8 cellular contexts compared by ENCODE assay signal in genomic region chr7:44606341-44607140, GRCh38. TPM values are rescaled to one million over a fixed set of nuclear protein-coding genes. Genes with fewer than 3 reads are reported as not detected.
DNase-seq lines count a peak whose midpoint lies in the region; ATAC-seq and TF ChIP-seq lines count a peak whose summit lies in the region.

OGDH (plus strand) TSS chr7:44606627; CDS start chr7:44624344, 17,717 bp downstream.

- peak within 1 kb of the TSS; percentile 85 for H3K4me3 ChIP-seq in IMR-90 (ENCODE audit: insufficient read depth, low read depth, low read length)
- H3K4me3 ChIP-seq in mononuclear cell (ENCODE audit: low read length), result peak within 1 kb of the TSS; percentile 85

- H2AK9ac ChIP-seq in IMR-90 (replicated peaks; ENCODE audit: low read depth, low read length, poor library complexity), result peak within 1 kb of the TSS; percentile 94

- no TSS peak for BruUV-seq in IMR-90 (replicated peaks; lab: Mats Ljungman, UMichigan)

- TF ChIP-seq RAD21 in IMR-90 (IDR thresholded peaks at IDR 0.05; ENCODE audit: low read length), result no peak

- H3K79me1 ChIP-seq in IMR-90 (ENCODE audit: low read depth in 1 of 2, low read length in 2 of 2), result peaks cover 6 to 27% of the 10 kb centered on the region in 2 experiments; a peak in 3 of 4 replicates

- H2AFZ ChIP-seq in IMR-90 (replicated peaks; ENCODE audit: low read length, poor library complexity), result peak within 1 kb of the TSS; percentile 99

- H3K4ac ChIP-seq in IMR-90 (ENCODE audit: low read depth, low read length), result peak within 1 kb of the TSS; percentile 85

- peak within 1 kb of the TSS; percentile 74 for H4K5ac ChIP-seq in IMR-90 (ENCODE audit: low read depth, low read length)

- peak within 1 kb of the TSS; percentile 79 for H3K9ac ChIP-seq in IMR-90 (ENCODE audit: low read depth, low read length)

- no peak for TF ChIP-seq CTCF in IMR-90 (conservative IDR thresholded peaks at IDR 0.05; ENCODE audit: low read depth, low read length)

- CTCF ChIA-PET in IMR-90 (lab: Yijun Ruan, JAX), result no interaction called here

- peak within 1 kb of the TSS; percentile 78 for H4K91ac ChIP-seq in IMR-90 (ENCODE audit: insufficient read depth, low read depth, low read length)

- H3K9me1 ChIP-seq in IMR-90 (ENCODE audit: insufficient read depth, low read length), result no peaks in the 10 kb centered on the region; the same call in 1 of the 2 replicates

- no peak within 1 kb of the TSS for H2BK20ac ChIP-seq in IMR-90 (ENCODE audit: low read depth, low read length)

- H3K4me2 ChIP-seq in IMR-90 (ENCODE audit: low read depth, low read length), result peak within 1 kb of the TSS; percentile 83

- peak within 1 kb of the TSS; percentile 46 for H2BK120ac ChIP-seq in IMR-90 (ENCODE audit: low read depth, low read length)

- WGBS in IMR-90 (ENCODE audit: extremely low coverage in 2 of 2, insufficient read length in 1 of 2), 2 experiments, result 1% methylated on average over 31 of the region's 93 CpGs; no CpG with 5 or more reads in 1 of the 2 experiments

- H3K36me3 ChIP-seq in IMR-90 (ENCODE audit: control insufficient read depth, insufficient read depth, low read length), result no peaks in the 10 kb centered on the region

- ATAC-seq in GM21528 (IDR thresholded peaks at IDR 0.05; ENCODE audit: low FRiP score, unreplicated experiment), result peak; percentile 92
- peak; percentile 99 for ATAC-seq in IMR-90 (ENCODE audit: low read depth)

- H3K27me3 ChIP-seq in IMR-90 (ENCODE audit: control insufficient read depth, insufficient read depth, low read length) (no peaks in the 10 kb centered on the region), mononuclear cell (ENCODE audit: insufficient read depth, low read length) (no peaks in the 10 kb centered on the region)

- H3K4me1 ChIP-seq in IMR-90 (ENCODE audit: control insufficient read depth, insufficient read depth, low read length) (no peaks in the 10 kb centered on the region), mononuclear cell (ENCODE audit: insufficient read depth, low read length) (peaks cover 47% of the 10 kb centered on the region)

- H2BK15ac ChIP-seq in IMR-90 (ENCODE audit: low read depth, low read length), result no peak within 1 kb of the TSS

- POLR2A ChIA-PET in IMR-90 (lab: Charles Lee; ENCODE audit: unreplicated experiment), result interaction anchor here (1.9 kb wide), 1 partner anchor 143 kb away, joined by 6 read pairs; no protein-coding TSS in a partner anchor

- H4K20me1 ChIP-seq in IMR-90 (ENCODE audit: insufficient read depth, low read length), result 0 out of 2 replicates have a peak, but pooled peaks cover 4% of the 10 kb centered on the region

- peak within 1 kb of the TSS; percentile 93 for H2BK5ac ChIP-seq in IMR-90 (ENCODE audit: low read depth, low read length, poor library complexity, severe bottlenecking)

- dilution Hi-C loops in IMR-90 (cut with HindIII; ENCODE audit: low sequenced_read_pairs, unreplicated experiment), result no loop called here

- intact Hi-C loops in IMR-90 (cut with micrococcal nuclease), result loop anchor here (1.0 to 5.0 kb wide), 4 partner anchors 142 to 279 kb away; partner anchors contain the start of genes H2AZ2, PPIA, PURB and ZMIZ2

- TF ChIP-seq POLR2A in IMR-90 (IDR thresholded peaks at IDR 0.05; ENCODE audit: low read depth, low read length), result peak; percentile 91

- peak within 1 kb of the TSS; percentile 56 for H3K14ac ChIP-seq in IMR-90 (replicated peaks; ENCODE audit: low read depth, low read length)

- in situ Hi-C loops in IMR-90 (cut with MboI; ENCODE audit: low sequenced_read_pairs), result no loop called here

- H3K23ac ChIP-seq in IMR-90 (ENCODE audit: low read depth, low read length), result peak within 1 kb of the TSS; percentile 57; the same call in 1 of the 2 replicates

- peak within 1 kb of the TSS; percentile 71 to 93 for H4K8ac ChIP-seq in IMR-90 (ENCODE audit: low read depth in 2 of 2, low read length in 2 of 2)

- H3K9me3 ChIP-seq in IMR-90 (ENCODE audit: control insufficient read depth, insufficient read depth, low read length) (no peaks in the 10 kb centered on the region), mononuclear cell (ENCODE audit: low read depth, low read length) (no peaks in the 10 kb centered on the region)

- H3K27ac ChIP-seq in IMR-90 (ENCODE audit: insufficient read depth, low read length), result peak within 1 kb of the TSS; percentile 85

- H3K18ac ChIP-seq in IMR-90 (ENCODE audit: low read depth, low read length), result peak within 1 kb of the TSS; percentile 35

- H3K56ac ChIP-seq in IMR-90 (ENCODE audit: extremely low read depth, insufficient read depth, low read length), result peak within 1 kb of the TSS; percentile 63; the same call in 1 of the 2 replicates

- H2AK5ac ChIP-seq in IMR-90 (ENCODE audit: low read depth, low read length), result peak within 1 kb of the TSS; percentile 94

- peak; percentile 100 for DNase-seq in DMS 273 (lab: John Stamatoyannopoulos, UW; ENCODE audit: unreplicated experiment)
- DNase-seq in IMR-90, result peak; percentile 99
- peak; percentile 97 for DNase-seq in OCI-M1 (lab: John Stamatoyannopoulos, UW)
- peak; percentile 98 for DNase-seq in activated T-cell treated with anti-CD3 and anti-CD28 coated beads for 24 hours (ENCODE audit: low read depth)
- peak; percentile 97 for DNase-seq in epidermal melanocyte (ENCODE audit: insufficient read length, low spot score)
- DNase-seq in stimulated activated CD8-positive, alpha-beta memory T cell treated with anti-CD3 and anti-CD28 coated beads, Interleukin-4, amount 100 ng/mL, for 1 hour (ENCODE audit: low read depth in 2 of 2, low spot score in 1 of 2), result peak; percentile 99

TF ChIP-seq in IMR-90, 13 proteins besides CTCF, POLR2A, EP300 and RAD21:
- TF ChIP-seq BHLHE40 (IDR thresholded peaks at IDR 0.05; ENCODE audit: low read depth, low read length), result no peak
- no peak for TF ChIP-seq MAFK (IDR thresholded peaks at IDR 0.05; ENCODE audit: low read depth, low read length)
- TF ChIP-seq MAZ (IDR thresholded peaks at IDR 0.05; ENCODE audit: borderline replicate concordance, low read depth, low read length), result peak; percentile 98
- TF ChIP-seq SMC3 (IDR thresholded peaks at IDR 0.05; ENCODE audit: low read depth, low read length), result peak; percentile 35
- peak; percentile 94 for TF ChIP-seq USF2 (IDR thresholded peaks at IDR 0.05; ENCODE audit: low read depth, low read length)
- TF ChIP-seq RCOR1 (IDR thresholded peaks at IDR 0.05; ENCODE audit: insufficient replicate concordance, low read length), result peak; percentile 21
- no peak for TF ChIP-seq CEBPB (IDR thresholded peaks at IDR 0.05; ENCODE audit: low read depth, low read length)
- no peak for TF ChIP-seq ELK1 (IDR thresholded peaks at IDR 0.05; ENCODE audit: borderline replicate concordance, low read depth, low read length)
- no peak for TF ChIP-seq RFX5 (IDR thresholded peaks at IDR 0.05; ENCODE audit: low read depth, low read length)
- TF ChIP-seq FOS (IDR thresholded peaks at IDR 0.05; ENCODE audit: low read depth, low read length), result peak; percentile 56; the same call in 1 of the 2 replicates
- peak; percentile 45; the same call in 1 of the 2 replicates for TF ChIP-seq MXI1 (IDR thresholded peaks at IDR 0.05; ENCODE audit: borderline replicate concordance, low read depth, low read length)

RNA-seq across cellular contexts. Expression of gene OGDH, which starts in this region (rescaled TPM):
- 52.8 and 56.5 TPM in 2 replicates for total RNA-seq in IMR-90 (2012; rRNA removed)
- 47.4 and 47.5 TPM in 2 replicates for polyA plus RNA-seq in IMR-90 (2012; rRNA removed)
- 34.5 and 44.6 TPM in 2 replicates for polyA plus RNA-seq in IMR-90 (2012; cell fraction: cytosol; rRNA removed)
- 38.0 and 54.5 TPM in 2 replicates for polyA plus RNA-seq in IMR-90 (2012; cell fraction: nucleus; rRNA removed; ENCODE audit: low replicate concordance)
- 17.2 TPM for total RNA-seq in mononuclear cell

Comparison
In these comparisons a context has a peak if more than half of its experiments do, and no peak if none do; other contexts are left out.
1. Peak in every context shown above with its lines: DNase-seq, ATAC-seq, H3K4me3 ChIP-seq and H3K27ac ChIP-seq.